9 cellular contexts compared by ENCODE assay signal in the genomic region with DNA sequence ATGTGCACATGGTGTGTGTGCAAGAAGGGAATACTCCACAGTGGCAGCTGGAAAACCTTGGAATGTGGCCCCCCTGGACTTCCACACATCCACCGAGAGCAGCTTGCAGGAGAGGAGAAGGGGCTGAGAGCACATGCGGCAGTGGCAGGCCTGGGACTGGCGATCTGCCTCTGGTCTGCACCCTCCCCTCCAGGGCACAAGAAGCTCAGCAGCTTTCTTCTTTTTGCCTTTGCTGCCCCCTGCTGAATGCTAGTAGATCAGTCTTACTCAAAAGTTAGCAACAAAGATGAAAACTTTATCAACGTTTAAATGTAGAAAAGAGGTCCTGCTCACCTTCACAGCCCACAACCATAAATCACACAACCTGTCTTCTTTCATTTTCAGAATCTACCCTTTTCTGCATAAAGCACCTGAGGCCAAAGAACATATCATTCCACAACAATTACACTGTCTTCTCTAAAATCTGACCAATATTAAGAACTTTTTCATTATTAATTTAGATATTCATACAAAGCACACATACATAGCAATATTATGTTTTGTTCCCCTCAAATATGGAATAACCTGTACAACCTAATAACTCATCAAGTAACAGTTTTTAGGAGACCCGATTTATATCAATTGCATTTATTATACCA. TPM values are rescaled to one million over a fixed set of nuclear protein-coding genes. Genes with fewer than 3 reads are reported as not detected.
A peak's percentile ranks its signal among the peaks of the same experiment; 100 is the strongest.
DNase-seq lines count a peak whose midpoint lies in the region; ATAC-seq, FAIRE-seq and TF ChIP-seq lines count a peak whose summit lies in the region.
"Had no signal": no experiment of that assay in that cellular context is flagged by ENCODE, and none has a peak within 500 bp of the region (broad histone marks: within the 10 kb centered on the region; RNA-seq: fewer than 3 reads in every experiment).

No MANE protein-coding gene starts in this region.

- no peaks in the 10 kb centered on the region for H3K9me3 Mint-ChIP-seq in type B pancreatic cell

- peak; percentile 81 for TF ChIP-seq CTCF in type B pancreatic cell (conservative IDR thresholded peaks at IDR 0.05)

- no peak for FAIRE-seq in RCC 7860 (lab: Jason Lieb, UNC)

- no peaks in the 10 kb centered on the region for H3K27me3 Mint-ChIP-seq in type B pancreatic cell

- DNase-seq in SKM-1 treated with dmso at 0.1 percent for 144 hours (lab: John Stamatoyannopoulos, UW; ENCODE audit: unreplicated experiment) (peak; percentile 18), SKM-1 (lab: John Stamatoyannopoulos, UW; ENCODE audit: unreplicated experiment) (no peak), RCC 7860 (ENCODE audit: low spot score) (peak; percentile 46), cerebellum (ENCODE audit: low spot score) (peak; percentile 36), left lobe of liver (ENCODE audit: low spot score) (no peak), type B pancreatic cell (ENCODE audit: extremely low spot score, unreplicated experiment) (peak; percentile 74), COLO668 (lab: John Stamatoyannopoulos, UW; ENCODE audit: unreplicated experiment) (no peak)

- ATAC-seq in HG03135 (IDR thresholded peaks at IDR 0.05; ENCODE audit: unreplicated experiment) = peak; percentile 81
- ATAC-seq in left lobe of liver = peak; percentile 58

- H3K36me3 Mint-ChIP-seq in type B pancreatic cell = peaks cover 16% of the 10 kb centered on the region

- H3K27ac Mint-ChIP-seq in type B pancreatic cell = no peak overlapping the region

- H3K4me1 Mint-ChIP-seq in type B pancreatic cell (ENCODE audit: unreplicated experiment) = peaks cover 40% of the 10 kb centered on the region

- H3K4me3 Mint-ChIP-seq in type B pancreatic cell = no peak overlapping the region

RNA-seq across cellular contexts. Expression of a gene that starts 34.6 kb away (rescaled TPM):
- total RNA-seq in cerebellum (19.5 TPM), left lobe of liver (6.1 TPM), type B pancreatic cell (ENCODE audit: low replicate concordance) (15.5 and 17.5 TPM in 2 replicates)

RNA-seq across cellular contexts. Expression of a gene that starts 42.4 kb away (rescaled TPM):
- total RNA-seq in cerebellum = 24.3 TPM
- total RNA-seq in left lobe of liver = 5.2 TPM
- total RNA-seq in type B pancreatic cell (ENCODE audit: low replicate concordance) = 23.5 and 25.8 TPM in 2 replicates

RNA-seq across cellular contexts. Expression of a gene that starts 53.4 kb away (rescaled TPM):
- total RNA-seq in cerebellum (1.5 TPM), left lobe of liver (not detected), type B pancreatic cell (ENCODE audit: low replicate concordance) (not detected in 2 replicates)
- total RNA-seq: subcutaneous adipose tissue had no signal

Comparison
In these comparisons a context has a peak if more than half of its experiments do, and no peak if none do; other contexts are left out.
1. DNase-seq: peak in SKM-1 treated with dmso at 0.1 percent for 144 hours (single experiment), RCC 7860 (single experiment), cerebellum (single experiment) and type B pancreatic cell (single experiment); none in SKM-1 (single experiment), left lobe of liver (single experiment) and COLO668 (single experiment).